8 cellular contexts compared by ENCODE assay signal in genomic region chr2:165698621-165698946, GRCh38.
DNase-seq lines count a peak whose midpoint lies in the region; ATAC-seq and TF ChIP-seq lines count a peak whose summit lies in the region.

No MANE protein-coding gene starts in this region.

- no peak overlapping the region for H3K9ac ChIP-seq in mammary epithelial cell (ENCODE audit: insufficient read depth, low read length)

- DNase-seq in ELF-1 (ENCODE audit: low read depth, low spot score) (peak; percentile 45), NCI-H526 treated with DMSO at 0.1 percent for 48 hours (lab: John Stamatoyannopoulos, UW) (peak; percentile 48), mammary epithelial cell (peak; percentile 47), kidney epithelial cell (ENCODE audit: low read depth) (no peak), activated gamma-delta T cell (lab: John Stamatoyannopoulos, UW) (no peak), OCI-M2 (lab: John Stamatoyannopoulos, UW; ENCODE audit: unreplicated experiment) (no peak)

- dilution Hi-C loops in mammary epithelial cell (cut with HindIII; ENCODE audit: low sequenced_read_pairs) = loop anchor here (25.0 kb wide), 1 partner anchor 286 kb away; no protein-coding TSS in a partner anchor

- H3K27ac ChIP-seq in mammary epithelial cell (ENCODE audit: insufficient read depth, low read depth, low read length) = no peak overlapping the region

- CTCF ChIA-PET in mammary epithelial cell (lab: Charles Lee; ENCODE audit: low non-redundant PET) = no interaction called here

- no peak overlapping the region for H3K4me3 ChIP-seq in mammary epithelial cell (replicated peaks in 1 of 3; ENCODE audit: insufficient read depth in 1 of 3, low read depth in 2 of 3, low read length in 3 of 3)
- no peak overlapping the region for H3K4me3 ChIP-seq in kidney epithelial cell (ENCODE audit: low read depth, low read length)

- no peaks in the 10 kb centered on the region for H3K4me1 ChIP-seq in mammary epithelial cell (ENCODE audit: insufficient read depth, low read length)

- TF ChIP-seq CTCF in mammary epithelial cell (conservative IDR thresholded peaks at IDR 0.05 in 1 of 2, IDR thresholded peaks at IDR 0.05 in 1 of 2; ENCODE audit: extremely low read depth in 1 of 2, insufficient read depth in 1 of 2, low read depth in 1 of 2, low read length in 2 of 2) (peak; percentile 60 to 70), kidney epithelial cell (IDR thresholded peaks at IDR 0.05; ENCODE audit: insufficient read depth, low read length, poor library complexity, severe bottlenecking) (peak; percentile 72)

- H3K36me3 ChIP-seq in mammary epithelial cell (ENCODE audit: insufficient read depth, low read length) = no peaks in the 10 kb centered on the region
- H3K36me3 ChIP-seq in kidney epithelial cell (ENCODE audit: control insufficient read depth, insufficient read depth, low read length) = no peaks in the 10 kb centered on the region

- intact Hi-C loops in mammary epithelial cell (cut with micrococcal nuclease) = loop anchor here (1.0 to 5.0 kb wide), 3 partner anchors 141 to 297 kb away; no protein-coding TSS in a partner anchor

- H3K9me3 ChIP-seq in mammary epithelial cell (replicated peaks; ENCODE audit: insufficient read depth, low read length) = no peaks in the 10 kb centered on the region

- ATAC-seq in GM21367 (IDR thresholded peaks at IDR 0.05; ENCODE audit: unreplicated experiment) = peak; percentile 74
- ATAC-seq in HG03571 (IDR thresholded peaks at IDR 0.05; ENCODE audit: unreplicated experiment) = peak; percentile 81

- H2AFZ ChIP-seq in mammary epithelial cell (ENCODE audit: low read depth, low read length) = peak overlapping the region; percentile 4

- H4K20me1 ChIP-seq in mammary epithelial cell (ENCODE audit: insufficient read depth, low read length) = no peaks in the 10 kb centered on the region

- no peaks in the 10 kb centered on the region for H3K79me2 ChIP-seq in mammary epithelial cell (ENCODE audit: insufficient read depth, low read length)

- H3K4me2 ChIP-seq in mammary epithelial cell (ENCODE audit: insufficient read depth, low read depth, low read length) = no peak overlapping the region

- H3K27me3 ChIP-seq in mammary epithelial cell (ENCODE audit: insufficient read depth, low read length) = no peaks in the 10 kb centered on the region
- H3K27me3 ChIP-seq in kidney epithelial cell (ENCODE audit: control insufficient read depth, insufficient read depth, low read length) = no peaks in the 10 kb centered on the region

- in situ Hi-C loops in mammary epithelial cell (cut with MboI; ENCODE audit: low sequenced_read_pairs in 2 of 2) = loop anchor here in 1 of 2 donors (10.0 kb wide), 1 partner anchor 284 kb away; no protein-coding TSS in a partner anchor

- 0% methylated on average over 2 of the region's 4 CpGs for WGBS in mammary epithelial cell (ENCODE audit: low coverage, missing lambda C conversion rate)

- no TSS peak for BruUV-seq in mammary epithelial cell (replicated peaks; lab: Mats Ljungman, UMichigan)

Comparison
In these comparisons a context has a peak if more than half of its experiments do, and no peak if none do; other contexts are left out.
1. DNase-seq: peak in ELF-1 (single experiment), NCI-H526 treated with DMSO at 0.1 percent for 48 hours (single experiment) and mammary epithelial cell (single experiment); none in kidney epithelial cell (single experiment), activated gamma-delta T cell (single experiment) and OCI-M2 (single experiment).